In genomic region chr18:23936371-23936958, GRCh38 we compare ENCODE assay signal across 17 cellular contexts.
DNase-seq lines count a peak whose midpoint lies in the region; ATAC-seq, FAIRE-seq and TF ChIP-seq lines count a peak whose summit lies in the region.
"Had no signal": no experiment of that assay in that cellular context is flagged by ENCODE, and none has a peak within 500 bp of the region (broad histone marks: within the 10 kb centered on the region; RNA-seq: fewer than 3 reads in every experiment).

No MANE protein-coding gene starts in this region.

- no TSS peak for BruUV-seq in K562 (replicated peaks; lab: Mats Ljungman, UMichigan)

- no peak for TF ChIP-seq POLR2A in K562 (conservative IDR thresholded peaks at IDR 0.05)

- H3K79me2 ChIP-seq in K562 (ENCODE audit: control insufficient read depth, insufficient read depth, low read length): no peaks in the 10 kb centered on the region

- TF ChIP-seq RAD21 in Ishikawa (IDR thresholded peaks at IDR 0.05; ENCODE audit: low read depth) (no peak), K562 (CRISPR knock-in tag; conservative IDR thresholded peaks at IDR 0.05 in 1 of 2, IDR thresholded peaks at IDR 0.05 in 1 of 2) (no peak)

- H3K9ac ChIP-seq in K562 (ENCODE audit: insufficient read depth in 1 of 2, low read depth in 2 of 2, low read length in 2 of 2): no peak overlapping the region

- H3K9me3 ChIP-seq in K562 (replicated peaks; ENCODE audit: control insufficient read depth, insufficient read depth, low read depth, low read length) (no peaks in the 10 kb centered on the region), upper lobe of right lung (no peaks in the 10 kb centered on the region)
- H3K9me3 ChIP-seq: ascending aorta, neutrophil had no signal

- DNase-seq in activated naive CD8-positive, alpha-beta T cell treated with anti-CD3 and anti-CD28 coated beads, Interleukin-2, amount 10 ng/mL, durations not matched to agents 7 days and 5 days: no peak
- DNase-seq in activated naive CD8-positive, alpha-beta T cell treated with anti-CD3 and anti-CD28 coated beads for 36 hours: no peak
- DNase-seq in K562 (ENCODE audit: extremely low read depth in 1 of 4, low spot score in 3 of 4): peak in 1 of 4 experiments; percentile 7
- DNase-seq in upper lobe of right lung: no peak
- DNase-seq in cardiac septum (ENCODE audit: low spot score): no peak
- DNase-seq in SHP77 (lab: John Stamatoyannopoulos, UW): no peak
- no peak for DNase-seq in RWPE1 (ENCODE audit: low spot score)
- DNase-seq: activated gamma-delta T cell; effector memory CD4-positive, alpha-beta T cell; H9; NCI-H2171 treated with DMSO at 0.1 percent for 48 hours; OCI-M1; SIG-M5; stimulated activated CD4-positive, alpha-beta T cell treated with anti-CD3 and anti-CD28 coated beads, Interleukin-4, amount 100 ng/mL, for 4 hours had no signal

- TF ChIP-seq EP300 in Ishikawa (IDR thresholded peaks at IDR 0.05; ENCODE audit: borderline replicate concordance) (no peak), K562 (IDR thresholded peaks at IDR 0.05; ENCODE audit: low read length) (no peak)

- H3K9me1 ChIP-seq in K562 (ENCODE audit: control insufficient read depth, insufficient read depth, low read length): no peaks in the 10 kb centered on the region

- H3K27ac ChIP-seq in K562 (ENCODE audit: extremely low read depth, low read depth, low read length) (no peak overlapping the region), upper lobe of right lung (no peak overlapping the region), RWPE1 (no peak overlapping the region)
- H3K27ac ChIP-seq: ascending aorta, neutrophil had no signal

- H2AFZ ChIP-seq in K562 (ENCODE audit: low read depth, low read length): no peak overlapping the region

- no peak overlapping the region for H3K4me2 ChIP-seq in K562 (ENCODE audit: insufficient read depth, low read length)

- WGBS in K562 (ENCODE audit: insufficient coverage, low coverage, missing lambda C conversion rate): 2% methylated on average over 6 of the region's 6 CpGs

- H3K27me3 Mint-ChIP-seq in activated naive CD8-positive, alpha-beta T cell treated with anti-CD3 and anti-CD28 coated beads, Interleukin-2, amount 10 ng/mL, durations not matched to agents 7 days and 5 days: no peaks in the 10 kb centered on the region
- peaks cover 3% of the 10 kb centered on the region for H3K27me3 Mint-ChIP-seq in activated naive CD8-positive, alpha-beta T cell treated with anti-CD3 and anti-CD28 coated beads for 36 hours

- POLR2A ChIA-PET in activated naive CD8-positive, alpha-beta T cell treated with anti-CD3 and anti-CD28 coated beads, Interleukin-2, amount 10 ng/mL, durations not matched to agents 7 days and 5 days (lab: Charles Lee): interaction anchor here (0.6 to 1.2 kb wide), 2 partner anchors 69 to 77 kb away, joined by 3 to 4 read pairs; no protein-coding TSS in a partner anchor
- POLR2A ChIA-PET in K562 (lab: Yijun Ruan, JAX) (no interaction called here), RWPE1 (lab: Yijun Ruan, JAX; ENCODE audit: low non-redundant PET) (no interaction called here)

- H3K36me3 Mint-ChIP-seq in activated naive CD8-positive, alpha-beta T cell treated with anti-CD3 and anti-CD28 coated beads, Interleukin-2, amount 10 ng/mL, durations not matched to agents 7 days and 5 days: no peaks in the 10 kb centered on the region
- no peaks in the 10 kb centered on the region for H3K36me3 Mint-ChIP-seq in activated naive CD8-positive, alpha-beta T cell treated with anti-CD3 and anti-CD28 coated beads for 36 hours

- no peak for ATAC-seq in activated naive CD8-positive, alpha-beta T cell treated with anti-CD3 and anti-CD28 coated beads, Interleukin-2, amount 10 ng/mL, durations not matched to agents 7 days and 5 days (ENCODE audit: low read depth)
- ATAC-seq in K562: peak; percentile 50; the same call in 2 of the 3 replicates
- ATAC-seq in upper lobe of right lung: peak; percentile 25

- peak overlapping the region; percentile 52 for H3K4me3 Mint-ChIP-seq in activated naive CD8-positive, alpha-beta T cell treated with anti-CD3 and anti-CD28 coated beads, Interleukin-2, amount 10 ng/mL, durations not matched to agents 7 days and 5 days
- H3K4me3 Mint-ChIP-seq in activated naive CD8-positive, alpha-beta T cell treated with anti-CD3 and anti-CD28 coated beads for 36 hours: no peak overlapping the region
- H3K4me3 Mint-ChIP-seq: H9 had no signal

- peak; percentile 11 for FAIRE-seq in K562 (lab: Jason Lieb, UNC)

- H3K36me3 ChIP-seq in K562 (ENCODE audit: control insufficient read depth, insufficient read depth, low read length): no peaks in the 10 kb centered on the region
- H3K36me3 ChIP-seq in upper lobe of right lung: peaks cover 3% of the 10 kb centered on the region
- H3K36me3 ChIP-seq: ascending aorta, neutrophil had no signal

- H3K4me1 ChIP-seq in K562 (replicated peaks in 1 of 2; ENCODE audit: control insufficient read depth in 2 of 2, insufficient read depth in 2 of 2, low read length in 2 of 2) (no peaks in the 10 kb centered on the region), upper lobe of right lung (no peaks in the 10 kb centered on the region)
- H3K4me1 ChIP-seq: ascending aorta had no signal

- H3K4me3 ChIP-seq in K562 (no peak overlapping the region), upper lobe of right lung (no peak overlapping the region)
- H3K4me3 ChIP-seq: ascending aorta had no signal

- peaks cover 52% of the 10 kb centered on the region for H3K4me1 Mint-ChIP-seq in activated naive CD8-positive, alpha-beta T cell treated with anti-CD3 and anti-CD28 coated beads, Interleukin-2, amount 10 ng/mL, durations not matched to agents 7 days and 5 days
- peaks cover 38% of the 10 kb centered on the region for H3K4me1 Mint-ChIP-seq in activated naive CD8-positive, alpha-beta T cell treated with anti-CD3 and anti-CD28 coated beads for 36 hours
- H3K4me1 Mint-ChIP-seq: H9 had no signal

- CTCF ChIA-PET in K562 (lab: Yijun Ruan, JAX; ENCODE audit: low intra/inter-chr PET ratio) (no interaction called here), RWPE1 (lab: Yijun Ruan, JAX) (no interaction called here)

- no peaks in the 10 kb centered on the region for H4K20me1 ChIP-seq in K562 (replicated peaks; ENCODE audit: control insufficient read depth, insufficient read depth, low read length)

- H3K27me3 ChIP-seq in K562 (ENCODE audit: control insufficient read depth in 2 of 2, insufficient read depth in 2 of 2, low read length in 2 of 2) (peaks cover 0 to 2% of the 10 kb centered on the region in 2 experiments; a peak in 1 of 5 replicates), upper lobe of right lung (no peaks in the 10 kb centered on the region)
- H3K27me3 ChIP-seq: ascending aorta, neutrophil had no signal

- H3K27ac Mint-ChIP-seq in activated naive CD8-positive, alpha-beta T cell treated with anti-CD3 and anti-CD28 coated beads, Interleukin-2, amount 10 ng/mL, durations not matched to agents 7 days and 5 days: peak overlapping the region; percentile 71
- no peak overlapping the region for H3K27ac Mint-ChIP-seq in activated naive CD8-positive, alpha-beta T cell treated with anti-CD3 and anti-CD28 coated beads for 36 hours
- H3K27ac Mint-ChIP-seq: H9 had no signal

- intact Hi-C loops in K562 (cut with micrococcal nuclease) (no loop called here), upper lobe of right lung (cut with DNase I) (no loop called here), cardiac septum (cut with DNase I) (no loop called here)

- in situ Hi-C loops in K562 (cut with MboI): no loop called here

- TF ChIP-seq CTCF in K562 (IDR thresholded peaks at IDR 0.05 in 2 of 3, conservative IDR thresholded peaks at IDR 0.05 in 1 of 3; ENCODE audit: insufficient read depth in 2 of 3, low read depth in 1 of 3, low read length in 3 of 3): no peak
- no peak for TF ChIP-seq CTCF in upper lobe of right lung (IDR thresholded peaks at IDR 0.05)
- no peak for TF ChIP-seq CTCF in RWPE1 (conservative IDR thresholded peaks at IDR 0.05; ENCODE audit: low read depth)

- H3K9me3 Mint-ChIP-seq in activated naive CD8-positive, alpha-beta T cell treated with anti-CD3 and anti-CD28 coated beads, Interleukin-2, amount 10 ng/mL, durations not matched to agents 7 days and 5 days: no peaks in the 10 kb centered on the region
- H3K9me3 Mint-ChIP-seq in activated naive CD8-positive, alpha-beta T cell treated with anti-CD3 and anti-CD28 coated beads for 36 hours: no peaks in the 10 kb centered on the region
- H3K9me3 Mint-ChIP-seq: H9 had no signal

TF ChIP-seq in Ishikawa, 13 proteins besides CTCF, POLR2A, EP300 and RAD21:
- TF ChIP-seq TAF1 (IDR thresholded peaks at IDR 0.05; ENCODE audit: low read depth) (no peak), USF1 (IDR thresholded peaks at IDR 0.05) (peak; percentile 60)
TF ChIP-seq in Ishikawa: peak in this region for 1.

TF ChIP-seq in K562, 482 proteins besides CTCF, POLR2A, EP300 and RAD21:
- TF ChIP-seq HDGF (IDR thresholded peaks at IDR 0.05) (no peak), COPS2 (conservative IDR thresholded peaks at IDR 0.05) (no peak)
- TF ChIP-seq, protein P1, sequence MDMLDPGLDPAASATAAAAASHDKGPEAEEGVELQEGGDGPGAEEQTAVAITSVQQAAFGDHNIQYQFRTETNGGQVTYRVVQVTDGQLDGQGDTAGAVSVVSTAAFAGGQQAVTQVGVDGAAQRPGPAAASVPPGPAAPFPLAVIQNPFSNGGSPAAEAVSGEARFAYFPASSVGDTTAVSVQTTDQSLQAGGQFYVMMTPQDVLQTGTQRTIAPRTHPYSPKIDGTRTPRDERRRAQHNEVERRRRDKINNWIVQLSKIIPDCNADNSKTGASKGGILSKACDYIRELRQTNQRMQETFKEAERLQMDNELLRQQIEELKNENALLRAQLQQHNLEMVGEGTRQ (CRISPR knock-in tag; IDR thresholded peaks at IDR 0.05): peak; percentile 46
